Comparison of ENCODE assay signal across 1 cellular context in genomic region chr2:231709981-231710750, GRCh38.
TF ChIP-seq lines count a peak whose summit lies in the region.

No MANE protein-coding gene starts in this region.

TF ChIP-seq in K562, 482 proteins besides CTCF, POLR2A, EP300 and RAD21 (continued from another document and continues in another):
- peak; percentile 93 for TF ChIP-seq ZNF592 (IDR thresholded peaks at IDR 0.05)
- TF ChIP-seq TCF15 (CRISPR knock-in tag; IDR thresholded peaks at IDR 0.05), result no peak
- no peak for TF ChIP-seq ZNF407 (IDR thresholded peaks at IDR 0.05; ENCODE audit: low read depth)
- TF ChIP-seq GTF3C2 (IDR thresholded peaks at IDR 0.05; ENCODE audit: borderline replicate concordance, extremely low read depth, insufficient read length), result no peak
- TF ChIP-seq ZNF830 (CRISPR knock-in tag; IDR thresholded peaks at IDR 0.05), result no peak
- no peak for TF ChIP-seq NR2F6 (CRISPR knock-in tag; IDR thresholded peaks at IDR 0.05)
- no peak for TF ChIP-seq KAT7 (CRISPR knock-in tag; IDR thresholded peaks at IDR 0.05; ENCODE audit: borderline replicate concordance)
- peak; percentile 48; the same call in 1 of the 2 replicates for TF ChIP-seq EP400 (IDR thresholded peaks at IDR 0.05)
- no peak for TF ChIP-seq XRCC4 (IDR thresholded peaks at IDR 0.05; ENCODE audit: extremely low read depth, insufficient read depth, insufficient read length)
- TF ChIP-seq CBFB (CRISPR knock-in tag; IDR thresholded peaks at IDR 0.05), result no peak
- peak; percentile 70 for TF ChIP-seq CTBP1 (IDR thresholded peaks at IDR 0.05; ENCODE audit: borderline replicate concordance)
- no peak for TF ChIP-seq EHMT2 (IDR thresholded peaks at IDR 0.05)
- TF ChIP-seq CBX2 (IDR thresholded peaks at IDR 0.05; ENCODE audit: insufficient read depth, low read length, poor library complexity, severe bottlenecking), result no peak
- no peak for TF ChIP-seq SIX5 (IDR thresholded peaks at IDR 0.05; ENCODE audit: borderline replicate concordance in 1 of 2, insufficient read depth in 1 of 2, low read depth in 1 of 2, low read length in 2 of 2)
- 0 out of 4 replicates have a peak, but pooled peaks of 1 of the 2 experiments have one; percentile 67 for TF ChIP-seq MLX (CRISPR knock-in tag; conservative IDR thresholded peaks at IDR 0.05)
- no peak for TF ChIP-seq FOSL1 (tag; conservative IDR thresholded peaks at IDR 0.05)
- TF ChIP-seq ZSCAN29 (IDR thresholded peaks at IDR 0.05), result no peak
- TF ChIP-seq CCNT2 (IDR thresholded peaks at IDR 0.05; ENCODE audit: borderline replicate concordance, extremely low read depth, insufficient read length, low read depth, low read length), result peak; percentile 97
- TF ChIP-seq AFF1 (IDR thresholded peaks at IDR 0.05; ENCODE audit: low read depth in 1 of 2, partially characterized antibody in 2 of 2), result no peak
- TF ChIP-seq GTF2F1 (IDR thresholded peaks at IDR 0.05; ENCODE audit: low read depth, low read length), result no peak
- TF ChIP-seq POLR2AphosphoS5 (IDR thresholded peaks at IDR 0.05; ENCODE audit: control insufficient read depth, insufficient read depth, low read depth, low read length), result no peak
- TF ChIP-seq U2AF1 (optimal IDR thresholded peaks at IDR 0.05; ENCODE audit: low read depth, low read length), result peak; percentile 10
- TF ChIP-seq RBM22 (IDR thresholded peaks at IDR 0.05; ENCODE audit: low read depth, low read length, poor library complexity, severe bottlenecking), result no peak
- TF ChIP-seq TGIF2 (CRISPR knock-in tag; IDR thresholded peaks at IDR 0.05), result no peak
- no peak for TF ChIP-seq TEAD2 (tag; IDR thresholded peaks at IDR 0.05)
- no peak for TF ChIP-seq SP2 (IDR thresholded peaks at IDR 0.05; ENCODE audit: extremely low read depth, low read depth, low read length, poor library complexity, severe bottlenecking)
- TF ChIP-seq HDAC8 (tag; IDR thresholded peaks at IDR 0.05), result no peak
- peak; percentile 10; the same call in 1 of the 2 replicates for TF ChIP-seq JUND (IDR thresholded peaks at IDR 0.05; ENCODE audit: borderline replicate concordance, low read depth, low read length)
- TF ChIP-seq JUND (tag; IDR thresholded peaks at IDR 0.05; ENCODE audit: borderline replicate concordance, low read depth, low read length), result no peak; the same call in 2 of the 3 replicates
- TF ChIP-seq BHLHE40 (IDR thresholded peaks at IDR 0.05; ENCODE audit: low read length), result peak; percentile 85
- no peak for TF ChIP-seq HSF4 (CRISPR knock-in tag; IDR thresholded peaks at IDR 0.05; ENCODE audit: borderline replicate concordance)
- no peak for TF ChIP-seq KDM5B (IDR thresholded peaks at IDR 0.05; ENCODE audit: insufficient replicate concordance, low read depth, low read length)
- TF ChIP-seq PURB (CRISPR knock-in tag; IDR thresholded peaks at IDR 0.05; ENCODE audit: low read depth), result no peak
- TF ChIP-seq PCBP1 (IDR thresholded peaks at IDR 0.05; ENCODE audit: low read depth, low read length, poor library complexity, severe bottlenecking), result peak; percentile 60
- no peak for TF ChIP-seq ZNF696 (CRISPR knock-in tag; conservative IDR thresholded peaks at IDR 0.05)
- TF ChIP-seq POU5F1 (IDR thresholded peaks at IDR 0.05; ENCODE audit: borderline replicate concordance, low read depth, low read length, partially characterized antibody), result no peak
